Comparison of ENCODE assay signal across 8 cellular contexts in genomic region chr5:91380491-91381133, GRCh38. TPM values are rescaled to one million over a fixed set of nuclear protein-coding genes. Genes with fewer than 3 reads are reported as not detected.
A peak's percentile ranks its signal among the peaks of the same experiment; 100 is the strongest.
DNase-seq lines count a peak whose midpoint lies in the region; ATAC-seq, FAIRE-seq and TF ChIP-seq lines count a peak whose summit lies in the region.

No MANE protein-coding gene starts in this region.

- peaks cover 14% of the 10 kb centered on the region for H3K36me3 Mint-ChIP-seq in activated naive CD8-positive, alpha-beta T cell treated with anti-CD3 and anti-CD28 coated beads, Interleukin-2, amount 10 ng/mL, durations not matched to agents 7 days and 5 days

- peak; percentile 55 for ATAC-seq in HG02642 (IDR thresholded peaks at IDR 0.05; ENCODE audit: poor library complexity, unreplicated experiment)
- ATAC-seq in activated naive CD8-positive, alpha-beta T cell treated with anti-CD3 and anti-CD28 coated beads, Interleukin-2, amount 10 ng/mL, durations not matched to agents 7 days and 5 days (ENCODE audit: low read depth): peak; percentile 52
- peak; percentile 86 for ATAC-seq in Right ventricle myocardium superior (ENCODE audit: poor library complexity)
- peak; percentile 74 to 80 (median 78) for ATAC-seq in pancreas

- peak; percentile 86 for DNase-seq in GM10248 (ENCODE audit: extremely low spot score)
- DNase-seq in NCI-H1092 treated with DMSO at 0.1 percent for 48 hours (lab: John Stamatoyannopoulos, UW): peak; percentile 91
- DNase-seq in SKM-1 treated with dmso at 0.1 percent for 144 hours (lab: John Stamatoyannopoulos, UW; ENCODE audit: unreplicated experiment): peak; percentile 88
- peak; percentile 96 for DNase-seq in activated naive CD8-positive, alpha-beta T cell treated with anti-CD3 and anti-CD28 coated beads, Interleukin-2, amount 10 ng/mL, durations not matched to agents 7 days and 5 days
- DNase-seq in Right ventricle myocardium superior: peak; percentile 99
- peak; percentile 97 to 98 (median 98) for DNase-seq in pancreas
- DNase-seq in thyroid gland: peak; percentile 99

- H3K27ac ChIP-seq in pancreas (peak overlapping the region; percentile 97 to 100 (median 99)), thyroid gland (peak overlapping the region; percentile 94 to 100 (median 100))

- H3K36me3 ChIP-seq in pancreas (peaks cover 0 to 15% (median 0%) of the 10 kb centered on the region in 3 donors), thyroid gland (peaks cover 6 to 25% of the 10 kb centered on the region in 2 donors)

- FAIRE-seq in pancreas (lab: Jason Lieb, UNC): no peak

- no peaks in the 10 kb centered on the region for H3K9me3 ChIP-seq in pancreas
- no peaks in the 10 kb centered on the region for H3K9me3 ChIP-seq in thyroid gland

- H3K27ac Mint-ChIP-seq in activated naive CD8-positive, alpha-beta T cell treated with anti-CD3 and anti-CD28 coated beads, Interleukin-2, amount 10 ng/mL, durations not matched to agents 7 days and 5 days: peak overlapping the region; percentile 100

- H3K4me1 Mint-ChIP-seq in activated naive CD8-positive, alpha-beta T cell treated with anti-CD3 and anti-CD28 coated beads, Interleukin-2, amount 10 ng/mL, durations not matched to agents 7 days and 5 days: peaks cover 24% of the 10 kb centered on the region

- H3K4me1 ChIP-seq in pancreas: peaks cover 12 to 32% (median 32%) of the 10 kb centered on the region in 3 donors
- peaks cover 19 to 28% of the 10 kb centered on the region in 2 donors for H3K4me1 ChIP-seq in thyroid gland

- intact Hi-C loops in Right ventricle myocardium superior (cut with DNase I) (loop anchor here (2.0 to 5.0 kb wide), 2 partner anchors 100 to 153 kb away; no protein-coding TSS in a partner anchor), pancreas (cut with DNase I) (loop anchor here in 2 of 3 donors (5.0 to 10.0 kb wide), 4 partner anchors 98 to 516 kb away; no protein-coding TSS in a partner anchor), thyroid gland (cut with DNase I) (loop anchor here (5.0 to 10.0 kb wide), 2 partner anchors 153 to 516 kb away; no protein-coding TSS in a partner anchor)

- no peaks in the 10 kb centered on the region for H3K9me3 Mint-ChIP-seq in activated naive CD8-positive, alpha-beta T cell treated with anti-CD3 and anti-CD28 coated beads, Interleukin-2, amount 10 ng/mL, durations not matched to agents 7 days and 5 days

- peak overlapping the region; percentile 98 for H3K4me3 Mint-ChIP-seq in activated naive CD8-positive, alpha-beta T cell treated with anti-CD3 and anti-CD28 coated beads, Interleukin-2, amount 10 ng/mL, durations not matched to agents 7 days and 5 days

- POLR2A ChIA-PET in GM10248 (lab: Yijun Ruan, JAX): interaction anchor here (0.6 to 1.0 kb wide), 6 partner anchors 9 to 153 kb away, joined by 3 to 17 read pairs (median 4); no protein-coding TSS in a partner anchor
- POLR2A ChIA-PET in activated naive CD8-positive, alpha-beta T cell treated with anti-CD3 and anti-CD28 coated beads, Interleukin-2, amount 10 ng/mL, durations not matched to agents 7 days and 5 days (lab: Charles Lee): interaction anchor here (0.6 to 2.2 kb wide), 38 partner anchors 8 to 971 kb away, joined by 3 to 22 read pairs (median 4); partner anchors contain the start of gene CETN3

- CTCF ChIA-PET in GM10248 (lab: Yijun Ruan, JAX): interaction anchor here (0.9 to 1.5 kb wide), 8 partner anchors 16 to 448 kb away, joined by 3 to 5 read pairs (median 3); no protein-coding TSS in a partner anchor

- H3K27me3 Mint-ChIP-seq in activated naive CD8-positive, alpha-beta T cell treated with anti-CD3 and anti-CD28 coated beads, Interleukin-2, amount 10 ng/mL, durations not matched to agents 7 days and 5 days: no peaks in the 10 kb centered on the region

- peak overlapping the region; percentile 40 to 80 (median 58) for H3K4me3 ChIP-seq in pancreas
- peak overlapping the region; percentile 74 to 83 (median 77) for H3K4me3 ChIP-seq in thyroid gland (replicated peaks in 1 of 3)

- TF ChIP-seq CTCF in GM10248 (IDR thresholded peaks at IDR 0.05; ENCODE audit: control extremely low read depth, extremely low read depth, low read depth, missing control alignments) (no peak), pancreas (IDR thresholded peaks at IDR 0.05) (no peak), thyroid gland (IDR thresholded peaks at IDR 0.05) (peak in 1 of 6 experiments; percentile 11)

- TF ChIP-seq POLR2A in thyroid gland (IDR thresholded peaks at IDR 0.05): no peak

- H3K27me3 ChIP-seq in pancreas: no peaks in the 10 kb centered on the region
- H3K27me3 ChIP-seq in thyroid gland: no peaks in the 10 kb centered on the region

- WGBS in pancreas, 2 donors: 0% methylated on average over 38 to 39 of the region's 39 CpGs
- WGBS in thyroid gland, 2 donors: 0% methylated on average over 28 to 35 of the region's 39 CpGs

RNA-seq across cellular contexts. Expression of gene ARRDC3, which starts 2.5 kb away (rescaled TPM):
- 10 to 100 TPM; 87.3 to 90.6 TPM for total RNA-seq in activated naive CD8-positive, alpha-beta T cell treated with anti-CD3 and anti-CD28 coated beads, Interleukin-2, amount 10 ng/mL, durations not matched to agents 7 days and 5 days
- total RNA-seq in Right ventricle myocardium superior (17.3 TPM), pancreas (10 to 100 TPM; 11.4 to 79.6 (median 24.9) TPM), thyroid gland (100 to 1,000 TPM; 168 to 289 (median 228) TPM)
- 1 to 10 TPM; 7.3 to 8.5 TPM for polyA plus RNA-seq in pancreas

Comparison
In these comparisons a context has a peak if more than half of its experiments do, and no peak if none do; other contexts are left out.
1. Peak in every context shown above with its lines: DNase-seq, ATAC-seq, H3K4me3 ChIP-seq and H3K27ac ChIP-seq.